14 cellular contexts compared by ENCODE assay signal in genomic region chr7:25777969-25778767, GRCh38.
DNase-seq lines count a peak whose midpoint lies in the region; ATAC-seq, FAIRE-seq and TF ChIP-seq lines count a peak whose summit lies in the region.
"Had no signal": no experiment of that assay in that cellular context is flagged by ENCODE, and none has a peak within 500 bp of the region (broad histone marks: within the 10 kb centered on the region; RNA-seq: fewer than 3 reads in every experiment).

No MANE protein-coding gene starts in this region.

- ATAC-seq in sciatic nerve (no peak), GM21526 (IDR thresholded peaks at IDR 0.05; ENCODE audit: low FRiP score, unreplicated experiment) (no peak)
- ATAC-seq: left lobe of liver, Right ventricle myocardium inferior had no signal

- peaks cover 9% of the 10 kb centered on the region for H3K4me1 Mint-ChIP-seq in glutamatergic neuron (ENCODE audit: low read depth, unreplicated experiment)
- H3K4me1 Mint-ChIP-seq: activated CD4-positive, alpha-beta T cell treated with anti-CD3 and anti-CD28 coated beads, Interleukin-2, amount 10 ng/mL, durations not matched to agents 7 days and 5 days had no signal

- intact Hi-C loops in sciatic nerve (cut with DNase I): no loop called here

- DNase-seq in COLO668 (lab: John Stamatoyannopoulos, UW; ENCODE audit: unreplicated experiment) (peak; percentile 94), NCI-H128 (lab: John Stamatoyannopoulos, UW; ENCODE audit: unreplicated experiment) (peak; percentile 96), NCI-H345 treated with DMSO at 0.1 percent for 48 hours (lab: John Stamatoyannopoulos, UW; ENCODE audit: unreplicated experiment) (peak; percentile 97), glutamatergic neuron (no peak), sciatic nerve (ENCODE audit: low spot score) (no peak), GOT3 (lab: John Stamatoyannopoulos, UW) (no peak), GM19239 (ENCODE audit: insufficient read length, low spot score) (no peak)
- DNase-seq: activated CD4-positive, alpha-beta T cell treated with anti-CD3 and anti-CD28 coated beads, Interleukin-2, amount 10 ng/mL, durations not matched to agents 7 days and 5 days; activated T-cell treated with anti-CD3 and anti-CD28 coated beads, Interleukin-2, amount 50 U/mL, for 24 hours; T-helper 9 cell had no signal

- H3K36me3 Mint-ChIP-seq in glutamatergic neuron (ENCODE audit: unreplicated experiment): peaks cover 3% of the 10 kb centered on the region
- H3K36me3 Mint-ChIP-seq: activated naive CD8-positive, alpha-beta T cell had no signal

- H3K4me3 Mint-ChIP-seq in glutamatergic neuron (ENCODE audit: unreplicated experiment): peak overlapping the region; percentile 39
- H3K4me3 Mint-ChIP-seq: activated CD4-positive, alpha-beta T cell treated with anti-CD3 and anti-CD28 coated beads, Interleukin-2, amount 10 ng/mL, durations not matched to agents 7 days and 5 days; activated naive CD8-positive, alpha-beta T cell; activated T-cell treated with anti-CD3 and anti-CD28 coated beads, Interleukin-2, amount 50 U/mL, for 24 hours had no signal

- H3K27ac Mint-ChIP-seq in glutamatergic neuron (ENCODE audit: unreplicated experiment): peak overlapping the region; percentile 84
- H3K27ac Mint-ChIP-seq: activated CD4-positive, alpha-beta T cell treated with anti-CD3 and anti-CD28 coated beads, Interleukin-2, amount 10 ng/mL, durations not matched to agents 7 days and 5 days; activated naive CD8-positive, alpha-beta T cell; activated T-cell treated with anti-CD3 and anti-CD28 coated beads, Interleukin-2, amount 50 U/mL, for 24 hours had no signal

- H3K9me3 Mint-ChIP-seq in glutamatergic neuron (ENCODE audit: unreplicated experiment): peaks cover 1% of the 10 kb centered on the region
- H3K9me3 Mint-ChIP-seq: activated CD4-positive, alpha-beta T cell treated with anti-CD3 and anti-CD28 coated beads, Interleukin-2, amount 10 ng/mL, durations not matched to agents 7 days and 5 days; activated T-cell treated with anti-CD3 and anti-CD28 coated beads, Interleukin-2, amount 50 U/mL, for 24 hours had no signal

- peaks cover 12% of the 10 kb centered on the region for H3K27me3 Mint-ChIP-seq in glutamatergic neuron (ENCODE audit: unreplicated experiment)
- H3K27me3 Mint-ChIP-seq: activated naive CD8-positive, alpha-beta T cell had no signal

- no peak for FAIRE-seq in GM19239 (lab: Jason Lieb, UNC)

- no peak for TF ChIP-seq CTCF in glutamatergic neuron (IDR thresholded peaks at IDR 0.05; ENCODE audit: partially characterized antibody, unreplicated experiment)

Comparison
In these comparisons a context has a peak if more than half of its experiments do, and no peak if none do; other contexts are left out.
1. DNase-seq: peak in COLO668 (single experiment), NCI-H128 (single experiment) and NCI-H345 treated with DMSO at 0.1 percent for 48 hours (single experiment); none in glutamatergic neuron (single experiment), sciatic nerve (single experiment), GOT3 (single experiment) and GM19239 (single experiment).